8 cellular contexts compared by ENCODE assay signal in the genomic region with DNA sequence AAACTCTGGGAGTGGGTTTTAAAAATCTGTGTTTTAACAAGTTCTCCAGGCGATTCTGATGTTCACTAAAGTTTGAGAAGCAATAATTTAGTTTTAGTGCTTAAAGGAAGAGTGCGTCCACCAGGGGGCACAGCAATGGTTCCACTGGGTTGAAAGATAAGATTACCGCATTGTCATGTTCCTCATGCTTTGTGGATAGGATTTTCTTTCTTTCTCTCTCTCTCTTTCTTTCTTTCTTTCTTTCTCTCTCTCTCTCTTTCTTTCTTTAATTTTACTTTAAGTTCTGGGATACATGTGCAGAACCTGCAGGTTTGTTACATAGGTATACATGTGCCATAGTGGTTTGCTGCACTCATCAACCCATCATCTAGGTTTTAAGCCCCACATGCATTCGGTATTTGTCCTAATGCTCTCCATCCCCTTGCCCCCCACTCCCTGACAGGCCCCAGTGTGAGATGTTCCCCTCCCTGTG. TPM values are rescaled to one million over a fixed set of nuclear protein-coding genes. Genes with fewer than 3 reads are reported as not detected.
DNase-seq lines count a peak whose midpoint lies in the region; ATAC-seq and TF ChIP-seq lines count a peak whose summit lies in the region.
"Not testable (repeated sequence)": the region's sequence is repeated elsewhere in the genome, so short reads cannot be mapped to it uniquely, and the experiment has no call there.

No MANE protein-coding gene starts in this region.

- H3K4me1 Mint-ChIP-seq in nephron: not testable (repeated sequence)
- H3K4me1 Mint-ChIP-seq in stimulated activated effector memory CD8-positive, alpha-beta T cell treated with anti-CD3 and anti-CD28 coated beads, Interleukin-12 subunit alpha, Interleukin-12 subunit beta, amount 100 ng/mL, for 72 hours: peaks cover 14% of the 10 kb centered on the region

- peak; percentile 82 for ATAC-seq in SK-N-SH treated with all-trans-retinoic acid at 6 μM for 48 hours
- ATAC-seq in stimulated activated effector memory CD8-positive, alpha-beta T cell treated with anti-CD3 and anti-CD28 coated beads, Interleukin-12 subunit alpha, Interleukin-12 subunit beta, amount 100 ng/mL, for 72 hours: peak; percentile 70

- H3K27ac Mint-ChIP-seq in nephron; stimulated activated effector memory CD8-positive, alpha-beta T cell treated with anti-CD3 and anti-CD28 coated beads, Interleukin-12 subunit alpha, Interleukin-12 subunit beta, amount 100 ng/mL, for 72 hours: not testable (repeated sequence)

- H3K4me3 Mint-ChIP-seq in nephron; stimulated activated effector memory CD8-positive, alpha-beta T cell treated with anti-CD3 and anti-CD28 coated beads, Interleukin-12 subunit alpha, Interleukin-12 subunit beta, amount 100 ng/mL, for 72 hours: not testable (repeated sequence)

- TF ChIP-seq CTCF in fibroblast of the aortic adventitia (IDR thresholded peaks at IDR 0.05; ENCODE audit: insufficient read depth, low read length) (peak; percentile 74), nephron (IDR thresholded peaks at IDR 0.05; ENCODE audit: unreplicated experiment in 3 of 3) (peak; percentile 71 to 78 (median 73))

- H3K27me3 Mint-ChIP-seq in nephron (ENCODE audit: low read depth): not testable (repeated sequence)

- H3K36me3 Mint-ChIP-seq in nephron (ENCODE audit: low read depth); stimulated activated effector memory CD8-positive, alpha-beta T cell treated with anti-CD3 and anti-CD28 coated beads, Interleukin-12 subunit alpha, Interleukin-12 subunit beta, amount 100 ng/mL, for 72 hours: not testable (repeated sequence)

- not testable (repeated sequence) for H3K4me3 ChIP-seq in fibroblast of the aortic adventitia (ENCODE audit: low read depth, low read length)

- DNase-seq in DMS153 (lab: John Stamatoyannopoulos, UW) (peak; percentile 13), HCEC 1CT (peak; percentile 60), NCI-H1092 (lab: John Stamatoyannopoulos, UW) (peak; percentile 48), fibroblast of the aortic adventitia (ENCODE audit: low read depth) (peak; percentile 90)
- DNase-seq in activated effector memory CD4-positive, alpha-beta T cell treated with anti-CD3 and anti-CD28 coated beads, Interleukin-2, amount 50 U/mL, for 16 hours: peak; percentile 91
- DNase-seq in stimulated activated effector memory CD8-positive, alpha-beta T cell treated with anti-CD3 and anti-CD28 coated beads, Interleukin-12 subunit alpha, Interleukin-12 subunit beta, amount 100 ng/mL, for 72 hours (ENCODE audit: low spot score in 2 of 2): peak; percentile 59 to 83

- peaks cover 17% of the 10 kb centered on the region for H3K9me3 Mint-ChIP-seq in nephron
- H3K9me3 Mint-ChIP-seq in stimulated activated effector memory CD8-positive, alpha-beta T cell treated with anti-CD3 and anti-CD28 coated beads, Interleukin-12 subunit alpha, Interleukin-12 subunit beta, amount 100 ng/mL, for 72 hours: not testable (repeated sequence)

RNA-seq across cellular contexts. Expression of a gene that starts 33.0 kb away (rescaled TPM):
- 1.1 and 5.0 TPM in 2 replicates for total RNA-seq in fibroblast of the aortic adventitia (ENCODE audit: low replicate concordance)

RNA-seq across cellular contexts. Expression of a gene that starts 42.0 kb away (rescaled TPM):
- total RNA-seq in fibroblast of the aortic adventitia (ENCODE audit: low replicate concordance): not detected in 2 replicates

Comparison
In these comparisons a context has a peak if more than half of its experiments do, and no peak if none do; other contexts are left out.
1. DNase-seq: peak in every context shown above with its lines; median percentile 91 in activated effector memory CD4-positive, alpha-beta T cell treated with anti-CD3 and anti-CD28 coated beads, Interleukin-2, amount 50 U/mL, for 16 hours; 90 in fibroblast of the aortic adventitia; 71 in stimulated activated effector memory CD8-positive, alpha-beta T cell treated with anti-CD3 and anti-CD28 coated beads, Interleukin-12 subunit alpha, Interleukin-12 subunit beta, amount 100 ng/mL, for 72 hours; 60 in HCEC 1CT; 48 in NCI-H1092; 13 in DMS153.